In the genomic region with DNA sequence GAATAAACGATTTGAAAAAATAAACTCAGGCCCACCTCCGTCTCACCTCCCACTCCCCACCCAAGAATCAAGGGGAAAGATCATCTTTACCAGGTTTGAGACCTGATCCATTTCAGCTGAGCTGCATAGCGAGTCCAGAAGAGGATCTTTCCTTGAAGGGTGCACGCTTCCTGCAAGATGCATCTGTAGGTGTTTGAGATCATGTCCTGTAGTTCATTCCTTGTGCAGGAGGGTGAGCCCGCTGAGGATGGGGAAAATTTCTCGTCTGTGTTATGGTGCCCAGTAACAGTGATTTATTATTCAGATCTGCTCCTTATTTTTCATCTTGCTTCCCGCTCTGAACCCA, we compare ENCODE assay signal across 8 cellular contexts. TPM values are rescaled to one million over a fixed set of nuclear protein-coding genes. Genes with fewer than 3 reads are reported as not detected.
DNase-seq lines count a peak whose midpoint lies in the region; ATAC-seq, FAIRE-seq and TF ChIP-seq lines count a peak whose summit lies in the region.

No MANE protein-coding gene starts in this region.

- no peak overlapping the region for H3K14ac ChIP-seq in neuronal stem cell (ENCODE audit: low read length)

- H3K4me2 ChIP-seq in neuronal stem cell (ENCODE audit: insufficient read depth, low read length, poor library complexity, severe bottlenecking), result peak overlapping the region; percentile 72

- no peak overlapping the region for H3K4ac ChIP-seq in neuronal stem cell (ENCODE audit: low read length)

- peak overlapping the region; percentile 92 for H2AFZ ChIP-seq in neuronal stem cell (ENCODE audit: low read length)

- H3K36me3 ChIP-seq in duodenal mucosa (ENCODE audit: control insufficient read depth in 1 of 2, insufficient read depth in 2 of 2, low read length in 2 of 2) (no peaks in the 10 kb centered on the region), neuronal stem cell (replicated peaks in 1 of 2; ENCODE audit: control insufficient read depth in 2 of 2, insufficient read depth in 2 of 2, low read length in 2 of 2) (peaks cover 3 to 12% of the 10 kb centered on the region in 2 donors), small intestine (ENCODE audit: control insufficient read depth in 2 of 2, insufficient read depth in 2 of 2, low read length in 2 of 2) (no peaks in the 10 kb centered on the region)

- DNase-seq in DMS79 (lab: John Stamatoyannopoulos, UW), result peak; percentile 21
- DNase-seq in NCI-H2171 treated with DMSO at 0.1 percent for 48 hours (lab: John Stamatoyannopoulos, UW), result peak; percentile 42
- DNase-seq in neuronal stem cell (ENCODE audit: low spot score), result no peak
- DNase-seq in D721Med (ENCODE audit: insufficient read length, low spot score), result no peak
- no peak for DNase-seq in small intestine

- H3K4me3 ChIP-seq in duodenal mucosa (ENCODE audit: low read depth in 1 of 2, low read length in 2 of 2) (peak overlapping the region; percentile 98 to 99), neuronal stem cell (ENCODE audit: low read length in 2 of 2) (peak overlapping the region; percentile 77 to 93), small intestine (ENCODE audit: low read depth in 1 of 2, low read length in 2 of 2) (peak overlapping the region in 1 of 2 donors; percentile 91)

- WGBS in neuronal stem cell (ENCODE audit: extremely low coverage in 2 of 2, insufficient read length in 2 of 2, insufficient replicate concordance in 1 of 2), 2 donors, result no CpG with 5 or more reads among the region's 7 CpGs
- whole genome bisulfite sequencing in small intestine, 3 donors, result 42 to 57% (median 46%) methylated on average over 7 of the region's 7 CpGs

- H2BK12ac ChIP-seq in neuronal stem cell (ENCODE audit: low read length), result no peak overlapping the region

- H3K4me1 ChIP-seq in duodenal mucosa (ENCODE audit: control insufficient read depth in 1 of 2, insufficient read depth in 2 of 2, low read length in 2 of 2) (peaks cover 9 to 19% of the 10 kb centered on the region in 2 donors), neuronal stem cell (ENCODE audit: control insufficient read depth in 2 of 2, insufficient read depth in 1 of 2, low read depth in 1 of 2, low read length in 2 of 2) (peaks cover 8 to 16% of the 10 kb centered on the region in 2 donors), small intestine (ENCODE audit: control insufficient read depth in 2 of 2, insufficient read depth in 1 of 2, low read depth in 1 of 2, low read length in 1 of 2) (peaks cover 2 to 7% of the 10 kb centered on the region in 2 donors)

- FAIRE-seq in D721Med (lab: Jason Lieb, UNC), result no peak
- FAIRE-seq in small intestine (lab: Jason Lieb, UNC), result no peak

- H2AK5ac ChIP-seq in neuronal stem cell (ENCODE audit: low read depth, low read length), result peak overlapping the region; percentile 94

- ATAC-seq in GM21528 (IDR thresholded peaks at IDR 0.05; ENCODE audit: low FRiP score, unreplicated experiment) (no peak), HG03565 (IDR thresholded peaks at IDR 0.05; ENCODE audit: unreplicated experiment) (no peak)

- peaks cover 1% of the 10 kb centered on the region for H3K79me1 ChIP-seq in neuronal stem cell (ENCODE audit: low read depth, low read length)

- H3K27ac ChIP-seq in duodenal mucosa (ENCODE audit: low read depth, low read length) (no peak overlapping the region), neuronal stem cell (replicated peaks; ENCODE audit: low read length) (peak overlapping the region; percentile 95), small intestine (ENCODE audit: low read depth in 1 of 2, low read length in 1 of 2) (no peak overlapping the region)

- H4K91ac ChIP-seq in neuronal stem cell (ENCODE audit: low read depth, low read length, poor library complexity), result no peak overlapping the region

- H4K8ac ChIP-seq in neuronal stem cell (ENCODE audit: low read depth, low read length), result no peak overlapping the region

- H2BK120ac ChIP-seq in neuronal stem cell (ENCODE audit: low read depth, low read length), result no peak overlapping the region

- H3K27me3 ChIP-seq in duodenal mucosa (ENCODE audit: control insufficient read depth in 1 of 2, insufficient read depth in 2 of 2, low read length in 2 of 2), result no peaks in the 10 kb centered on the region
- H3K27me3 ChIP-seq in neuronal stem cell (ENCODE audit: control insufficient read depth in 3 of 3, insufficient read depth in 3 of 3, low read depth in 1 of 3, low read length in 3 of 3), result no peaks in the 10 kb centered on the region
- H3K27me3 ChIP-seq in small intestine (ENCODE audit: control insufficient read depth in 2 of 2, insufficient read depth in 2 of 2, low read length in 2 of 2), result no peaks in the 10 kb centered on the region

- H3K9me3 ChIP-seq in duodenal mucosa (ENCODE audit: control insufficient read depth in 1 of 2, low read length in 2 of 2) (no peaks in the 10 kb centered on the region), neuronal stem cell (replicated peaks in 1 of 2; ENCODE audit: control insufficient read depth in 2 of 2, insufficient read depth in 1 of 2, low read depth in 1 of 2, low read length in 2 of 2) (peaks cover 0 to 1% of the 10 kb centered on the region in 2 donors), small intestine (ENCODE audit: control insufficient read depth, low read depth) (no peaks in the 10 kb centered on the region)

- H3K18ac ChIP-seq in neuronal stem cell (ENCODE audit: low read length), result peak overlapping the region; percentile 97

- no peak overlapping the region for H3K23ac ChIP-seq in neuronal stem cell (ENCODE audit: low read depth, low read length, poor library complexity)

- no peak overlapping the region for H2BK15ac ChIP-seq in neuronal stem cell (ENCODE audit: low read length)

- no peak for TF ChIP-seq CTCF in D721Med (IDR thresholded peaks at IDR 0.05; ENCODE audit: insufficient read depth, missing control alignments)

- peak overlapping the region; percentile 99 for H2BK5ac ChIP-seq in neuronal stem cell (ENCODE audit: low read length)

- H3K9ac ChIP-seq in duodenal mucosa (ENCODE audit: low read depth in 1 of 2, low read length in 2 of 2) (peak overlapping the region; percentile 69 to 90), neuronal stem cell (ENCODE audit: low read depth, low read length, poor library complexity) (peak overlapping the region; percentile 81)

RNA-seq across cellular contexts. Expression of a gene that starts 0.6 kb away (rescaled TPM):
- polyA plus RNA-seq in neuronal stem cell (2013, experiment 1 of 2), result 61.7 TPM
- polyA plus RNA-seq in neuronal stem cell (2013, experiment 2 of 2), result 62.7 TPM
- 1 to 10 TPM in 1 of 3 donors, under 1 TPM in 2; 0.54 to 1.1 (median 0.67) TPM for polyA plus RNA-seq in small intestine

RNA-seq across cellular contexts. Expression of a gene that starts 0.8 kb away (rescaled TPM):
- polyA plus RNA-seq in neuronal stem cell (2013, experiment 1 of 2), result 9.1 TPM
- polyA plus RNA-seq in neuronal stem cell (2013, experiment 2 of 2), result 9.5 TPM
- polyA plus RNA-seq in small intestine, result 10 to 100 TPM; 22.3 to 54.3 (median 27.8) TPM

RNA-seq across cellular contexts. Expression of a gene that starts 26.8 kb away (rescaled TPM):
- 260 TPM for polyA plus RNA-seq in neuronal stem cell (2013, experiment 1 of 2)
- polyA plus RNA-seq in neuronal stem cell (2013, experiment 2 of 2), result 259 TPM
- 100 to 1,000 TPM in 1 of 3 donors, 10 to 100 TPM in 2; 76.7 to 119 (median 79.7) TPM for polyA plus RNA-seq in small intestine

Comparison
In these comparisons a context has a peak if more than half of its experiments do, and no peak if none do; other contexts are left out.
1. DNase-seq: peak in DMS79 (single experiment) and NCI-H2171 treated with DMSO at 0.1 percent for 48 hours (single experiment); none in neuronal stem cell (single experiment), D721Med (single experiment) and small intestine (single experiment).